22 cellular contexts compared by ENCODE assay signal in the genomic region with DNA sequence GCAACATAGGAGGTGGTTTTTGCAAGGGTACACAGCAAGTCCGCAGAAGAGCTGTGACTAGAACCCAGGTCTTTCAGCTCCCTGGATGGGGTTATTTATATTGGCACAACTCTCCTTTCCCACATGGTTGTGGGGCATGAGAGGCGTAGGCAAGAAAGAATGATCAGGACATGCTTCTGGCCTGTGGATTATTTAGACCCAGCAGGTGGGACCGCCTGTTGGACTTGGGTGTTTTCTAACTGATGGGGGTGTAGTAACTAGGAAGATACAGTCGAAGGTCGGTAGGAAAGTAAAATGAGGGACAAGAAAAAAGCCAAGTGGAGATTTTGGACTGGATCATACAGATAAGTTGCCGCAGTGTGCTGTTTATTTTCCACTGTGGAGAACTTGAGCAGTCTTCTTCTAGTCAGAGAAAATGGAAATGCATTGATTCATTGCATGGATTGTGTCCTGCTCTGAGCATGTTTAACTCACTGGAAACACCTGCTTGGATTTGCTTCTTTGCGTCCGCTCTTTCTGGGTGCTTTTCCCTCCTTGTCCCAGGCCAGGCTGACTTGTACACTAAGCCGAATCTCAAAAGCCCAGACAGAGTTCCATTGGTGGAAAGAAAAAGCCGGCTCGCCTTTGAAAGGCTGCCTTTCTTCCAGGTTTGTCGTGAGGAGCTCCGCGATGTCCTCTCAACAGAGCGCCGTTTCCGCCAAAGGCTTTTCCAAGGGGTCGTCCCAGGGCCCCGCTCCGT. TPM values are rescaled to one million over a fixed set of nuclear protein-coding genes. Genes with fewer than 3 reads are reported as not detected.
DNase-seq lines count a peak whose midpoint lies in the region; ATAC-seq, FAIRE-seq and TF ChIP-seq lines count a peak whose summit lies in the region.
"Had no signal": no experiment of that assay in that cellular context is flagged by ENCODE, and none has a peak within 500 bp of the region (broad histone marks: within the 10 kb centered on the region; RNA-seq: fewer than 3 reads in every experiment).

No MANE protein-coding gene starts in this region.

- no peak for ATAC-seq in activated naive CD8-positive, alpha-beta T cell treated with anti-CD3 and anti-CD28 coated beads, Interleukin-2, amount 50 U/mL, for 24 hours
- ATAC-seq: gastrocnemius medialis, sciatic nerve had no signal

- H3K4me3 Mint-ChIP-seq in activated naive CD8-positive, alpha-beta T cell = peak overlapping the region; percentile 24
- no peak overlapping the region for H3K4me3 Mint-ChIP-seq in activated naive CD8-positive, alpha-beta T cell treated with anti-CD3 and anti-CD28 coated beads, Interleukin-2, amount 50 U/mL, for 24 hours
- no peak overlapping the region for H3K4me3 Mint-ChIP-seq in activated T-helper 2 cell treated with anti-CD3 and anti-CD28 coated beads, Interferon-gamma antibody, Interleukin-2, Interleukin-4, amounts not matched to agents 10 μg/mL and 5 μg/mL and 100 μg/mL, durations not matched to agents 14 hours and 24 hours and 36 hours (ENCODE audit: low read depth)
- H3K4me3 Mint-ChIP-seq: activated naive CD8-positive, alpha-beta T cell treated with anti-CD3 and anti-CD28 coated beads, Interleukin-2, amount 10 ng/mL, durations not matched to agents 7 days and 5 days; activated T-cell treated with anti-CD3 and anti-CD28 coated beads, Interleukin-2, amount 50 U/mL, for 4 hours; neural progenitor cell had no signal

- no peaks in the 10 kb centered on the region for H3K36me3 Mint-ChIP-seq in activated naive CD8-positive, alpha-beta T cell
- H3K36me3 Mint-ChIP-seq in activated naive CD8-positive, alpha-beta T cell treated with anti-CD3 and anti-CD28 coated beads, Interleukin-2, amount 50 U/mL, for 24 hours (ENCODE audit: low read depth) = no peaks in the 10 kb centered on the region
- H3K36me3 Mint-ChIP-seq in activated T-helper 2 cell treated with anti-CD3 and anti-CD28 coated beads, Interferon-gamma antibody, Interleukin-2, Interleukin-4, amounts not matched to agents 10 μg/mL and 5 μg/mL and 100 μg/mL, durations not matched to agents 14 hours and 24 hours and 36 hours (ENCODE audit: low read depth) = no peaks in the 10 kb centered on the region
- H3K36me3 Mint-ChIP-seq: activated naive CD8-positive, alpha-beta T cell treated with anti-CD3 and anti-CD28 coated beads, Interleukin-2, amount 10 ng/mL, durations not matched to agents 7 days and 5 days; neural progenitor cell had no signal

- H3K27me3 ChIP-seq in bronchial epithelial cell (ENCODE audit: control insufficient read depth, insufficient read depth, low read length) (no peaks in the 10 kb centered on the region), kidney epithelial cell (ENCODE audit: control insufficient read depth, insufficient read depth, low read length) (peaks cover 24% of the 10 kb centered on the region), testis (no peaks in the 10 kb centered on the region), thyroid gland (peaks cover 20% of the 10 kb centered on the region)
- H3K27me3 ChIP-seq: neural progenitor cell had no signal

- FAIRE-seq in bronchial epithelial cell (lab: Jason Lieb, UNC) = no peak
- FAIRE-seq: GM19239 had no signal

- H3K27ac ChIP-seq in testis = no peak overlapping the region
- H3K27ac ChIP-seq in thyroid gland = no peak overlapping the region
- H3K27ac ChIP-seq: C4-2B, gastrocnemius medialis, neural progenitor cell, PC-9 had no signal

- WGBS in testis, 2 donors = 20 to 29% methylated on average over 11 to 19 of the region's 20 CpGs
- 32 to 45% methylated on average over 11 to 17 of the region's 20 CpGs for WGBS in thyroid gland, 2 donors

- H3K9me3 Mint-ChIP-seq in activated naive CD8-positive, alpha-beta T cell (ENCODE audit: low read depth) = no peaks in the 10 kb centered on the region
- H3K9me3 Mint-ChIP-seq in activated naive CD8-positive, alpha-beta T cell treated with anti-CD3 and anti-CD28 coated beads, Interleukin-2, amount 50 U/mL, for 24 hours = no peaks in the 10 kb centered on the region
- no peaks in the 10 kb centered on the region for H3K9me3 Mint-ChIP-seq in activated T-helper 2 cell treated with anti-CD3 and anti-CD28 coated beads, Interferon-gamma antibody, Interleukin-2, Interleukin-4, amounts not matched to agents 10 μg/mL and 5 μg/mL and 100 μg/mL, durations not matched to agents 14 hours and 24 hours and 36 hours
- H3K9me3 Mint-ChIP-seq: activated naive CD8-positive, alpha-beta T cell treated with anti-CD3 and anti-CD28 coated beads, Interleukin-2, amount 10 ng/mL, durations not matched to agents 7 days and 5 days; activated T-cell treated with anti-CD3 and anti-CD28 coated beads, Interleukin-2, amount 50 U/mL, for 4 hours had no signal

- H3K36me3 ChIP-seq in bronchial epithelial cell (ENCODE audit: control insufficient read depth, insufficient read depth, low read length) (no peaks in the 10 kb centered on the region), kidney epithelial cell (ENCODE audit: control insufficient read depth, insufficient read depth, low read length) (no peaks in the 10 kb centered on the region), testis (ENCODE audit: low read depth, missing control alignments) (no peaks in the 10 kb centered on the region), thyroid gland (no peaks in the 10 kb centered on the region)
- H3K36me3 ChIP-seq: gastrocnemius medialis, neural progenitor cell had no signal

- peaks cover 4% of the 10 kb centered on the region for H3K4me1 ChIP-seq in testis
- peaks cover 4 to 7% of the 10 kb centered on the region in 2 donors for H3K4me1 ChIP-seq in thyroid gland
- H3K4me1 ChIP-seq: gastrocnemius medialis, neural progenitor cell had no signal

- DNase-seq in activated naive CD8-positive, alpha-beta T cell treated with anti-CD3 and anti-CD28 coated beads, Interleukin-2, amount 50 U/mL, for 24 hours = no peak
- DNase-seq in bronchial epithelial cell (ENCODE audit: low read depth) (peak; percentile 13), kidney epithelial cell (ENCODE audit: low read depth) (no peak), testis (no peak), NCI-H187 (lab: John Stamatoyannopoulos, UW) (no peak), thyroid gland (no peak)
- no peak for DNase-seq in activated T-helper 2 cell treated with anti-CD3 and anti-CD28 coated beads, Interferon-gamma antibody, Interleukin-2, Interleukin-4, amounts not matched to agents 10 μg/mL and 5 μg/mL and 100 μg/mL, durations not matched to agents 14 hours and 24 hours and 36 hours (ENCODE audit: low spot score)
- DNase-seq: 8988T; activated CD4-positive, alpha-beta T cell treated with anti-CD3 and anti-CD28 coated beads, Interleukin-2, amount 50 U/mL, for 4 hours; activated naive CD8-positive, alpha-beta T cell treated with anti-CD3 and anti-CD28 coated beads, Interleukin-2, amount 10 ng/mL, durations not matched to agents 7 days and 5 days; activated T-cell treated with anti-CD3 and anti-CD28 coated beads, Interleukin-2, amount 50 U/mL, for 4 hours; effector memory CD4-positive, alpha-beta T cell; gastrocnemius medialis; NCI-H1048; PC-9; stimulated activated CD4-positive, alpha-beta T cell treated with anti-CD3 and anti-CD28 coated beads, Interleukin-4, amount 100 ng/mL, for 4 hours; SW 1271 had no signal

- peaks cover 52% of the 10 kb centered on the region for H3K27me3 Mint-ChIP-seq in activated naive CD8-positive, alpha-beta T cell
- H3K27me3 Mint-ChIP-seq in activated naive CD8-positive, alpha-beta T cell treated with anti-CD3 and anti-CD28 coated beads, Interleukin-2, amount 50 U/mL, for 24 hours = peaks cover 56% of the 10 kb centered on the region
- peaks cover 51% of the 10 kb centered on the region for H3K27me3 Mint-ChIP-seq in activated T-helper 2 cell treated with anti-CD3 and anti-CD28 coated beads, Interferon-gamma antibody, Interleukin-2, Interleukin-4, amounts not matched to agents 10 μg/mL and 5 μg/mL and 100 μg/mL, durations not matched to agents 14 hours and 24 hours and 36 hours (ENCODE audit: low read depth)

- H3K27ac Mint-ChIP-seq in activated naive CD8-positive, alpha-beta T cell = no peak overlapping the region
- no peak overlapping the region for H3K27ac Mint-ChIP-seq in activated naive CD8-positive, alpha-beta T cell treated with anti-CD3 and anti-CD28 coated beads, Interleukin-2, amount 50 U/mL, for 24 hours
- H3K27ac Mint-ChIP-seq in activated T-helper 2 cell treated with anti-CD3 and anti-CD28 coated beads, Interferon-gamma antibody, Interleukin-2, Interleukin-4, amounts not matched to agents 10 μg/mL and 5 μg/mL and 100 μg/mL, durations not matched to agents 14 hours and 24 hours and 36 hours = no peak overlapping the region
- H3K27ac Mint-ChIP-seq: activated naive CD8-positive, alpha-beta T cell treated with anti-CD3 and anti-CD28 coated beads, Interleukin-2, amount 10 ng/mL, durations not matched to agents 7 days and 5 days; neural progenitor cell had no signal

- peaks cover 6% of the 10 kb centered on the region for H3K4me1 Mint-ChIP-seq in activated naive CD8-positive, alpha-beta T cell (ENCODE audit: low read depth)
- peaks cover 2% of the 10 kb centered on the region for H3K4me1 Mint-ChIP-seq in activated naive CD8-positive, alpha-beta T cell treated with anti-CD3 and anti-CD28 coated beads, Interleukin-2, amount 50 U/mL, for 24 hours
- H3K4me1 Mint-ChIP-seq in activated T-helper 2 cell treated with anti-CD3 and anti-CD28 coated beads, Interferon-gamma antibody, Interleukin-2, Interleukin-4, amounts not matched to agents 10 μg/mL and 5 μg/mL and 100 μg/mL, durations not matched to agents 14 hours and 24 hours and 36 hours (ENCODE audit: low read depth) = no peaks in the 10 kb centered on the region
- H3K4me1 Mint-ChIP-seq: activated naive CD8-positive, alpha-beta T cell treated with anti-CD3 and anti-CD28 coated beads, Interleukin-2, amount 10 ng/mL, durations not matched to agents 7 days and 5 days; neural progenitor cell had no signal

- intact Hi-C loops in testis (cut with DNase I; ENCODE audit: low total_unique reads) = no loop called here
- intact Hi-C loops in thyroid gland (cut with DNase I) = no loop called here
- intact Hi-C loops in activated T-helper 2 cell treated with anti-CD3 and anti-CD28 coated beads, Interferon-gamma antibody, Interleukin-2, Interleukin-4, amounts not matched to agents 10 μg/mL and 5 μg/mL and 100 μg/mL, durations not matched to agents 14 hours and 24 hours and 36 hours (cut with micrococcal nuclease) = no loop called here

- TF ChIP-seq CTCF in bronchial epithelial cell (IDR thresholded peaks at IDR 0.05; ENCODE audit: insufficient read depth, low read length, severe bottlenecking) (no peak), kidney epithelial cell (IDR thresholded peaks at IDR 0.05; ENCODE audit: insufficient read depth, low read length, poor library complexity, severe bottlenecking) (no peak), testis (IDR thresholded peaks at IDR 0.05) (no peak), thyroid gland (IDR thresholded peaks at IDR 0.05) (no peak)

- TF ChIP-seq POLR2A in testis (IDR thresholded peaks at IDR 0.05) = no peak
- no peak for TF ChIP-seq POLR2A in thyroid gland (IDR thresholded peaks at IDR 0.05)

- H3K4me3 ChIP-seq in bronchial epithelial cell (ENCODE audit: low read depth, low read length) (peak overlapping the region; percentile 34), kidney epithelial cell (ENCODE audit: low read depth, low read length) (peak overlapping the region; percentile 4), testis (peak overlapping the region; percentile 9 to 49), thyroid gland (replicated peaks in 1 of 3) (no peak overlapping the region)
- H3K4me3 ChIP-seq: neural progenitor cell, PC-9 had no signal

- H3K9me3 ChIP-seq in testis (no peaks in the 10 kb centered on the region), thyroid gland (no peaks in the 10 kb centered on the region)
- H3K9me3 ChIP-seq: gastrocnemius medialis had no signal

RNA-seq across cellular contexts. Expression of a gene that starts 0.6 kb away (rescaled TPM):
- total RNA-seq in bronchial epithelial cell (4.7 and 7.6 TPM in 2 replicates), kidney epithelial cell (0.75 TPM in 1 of 2 replicates, not detected in the other), testis (not detected), thyroid gland (not detected)
- not detected for polyA plus RNA-seq in testis (ENCODE audit: insufficient read depth, low read depth, low replicate concordance)
- total RNA-seq in activated T-helper 2 cell treated with anti-CD3 and anti-CD28 coated beads, Interferon-gamma antibody, Interleukin-2, Interleukin-4, amounts not matched to agents 10 μg/mL and 5 μg/mL and 100 μg/mL, durations not matched to agents 14 hours and 24 hours and 36 hours = not detected in 2 replicates
- total RNA-seq: activated naive CD8-positive, alpha-beta T cell treated with anti-CD3 and anti-CD28 coated beads, Interleukin-2, amount 10 ng/mL, durations not matched to agents 7 days and 5 days; activated T-cell treated with anti-CD3 and anti-CD28 coated beads, Interleukin-2, amount 50 U/mL, for 4 hours; gastrocnemius medialis; PC-9; sciatic nerve had no signal

RNA-seq across cellular contexts. Expression of a gene that starts 4.3 kb away (rescaled TPM):
- total RNA-seq in bronchial epithelial cell (not detected in 2 replicates), kidney epithelial cell (not detected in 2 replicates), testis (under 1 TPM in 1 of 2 donors, not detected in 1; 0.37 TPM), thyroid gland (not detected)
- polyA plus RNA-seq in testis (ENCODE audit: insufficient read depth, low read depth, low replicate concordance) = 0.44 TPM
- total RNA-seq in activated T-helper 2 cell treated with anti-CD3 and anti-CD28 coated beads, Interferon-gamma antibody, Interleukin-2, Interleukin-4, amounts not matched to agents 10 μg/mL and 5 μg/mL and 100 μg/mL, durations not matched to agents 14 hours and 24 hours and 36 hours = not detected in 2 replicates
- total RNA-seq: activated naive CD8-positive, alpha-beta T cell treated with anti-CD3 and anti-CD28 coated beads, Interleukin-2, amount 10 ng/mL, durations not matched to agents 7 days and 5 days; activated T-cell treated with anti-CD3 and anti-CD28 coated beads, Interleukin-2, amount 50 U/mL, for 4 hours; gastrocnemius medialis; PC-9; sciatic nerve had no signal

RNA-seq across cellular contexts. Expression of a gene that starts 51.7 kb away (rescaled TPM):
- total RNA-seq in bronchial epithelial cell (not detected in 2 replicates), kidney epithelial cell (not detected in 2 replicates), testis (not detected), thyroid gland (not detected)
- polyA plus RNA-seq in testis (ENCODE audit: insufficient read depth, low read depth, low replicate concordance) = not detected
- not detected in 2 replicates for total RNA-seq in activated T-helper 2 cell treated with anti-CD3 and anti-CD28 coated beads, Interferon-gamma antibody, Interleukin-2, Interleukin-4, amounts not matched to agents 10 μg/mL and 5 μg/mL and 100 μg/mL, durations not matched to agents 14 hours and 24 hours and 36 hours
- total RNA-seq: activated naive CD8-positive, alpha-beta T cell treated with anti-CD3 and anti-CD28 coated beads, Interleukin-2, amount 10 ng/mL, durations not matched to agents 7 days and 5 days; activated T-cell treated with anti-CD3 and anti-CD28 coated beads, Interleukin-2, amount 50 U/mL, for 4 hours; gastrocnemius medialis; PC-9; sciatic nerve had no signal

Comparison
In these comparisons a context has a peak if more than half of its experiments do, and no peak if none do; other contexts are left out.
1. H3K4me3 ChIP-seq: peak in bronchial epithelial cell (single experiment), kidney epithelial cell (single experiment) and testis (2 of 2); none in thyroid gland (0 of 3).